22 cellular contexts compared by ENCODE assay signal in genomic region chr2:64930159-64930558, GRCh38.
"Had no signal": no experiment of that assay in that cellular context is flagged by ENCODE, and none has a peak within 500 bp of the region (broad histone marks: within the 10 kb centered on the region; RNA-seq: fewer than 3 reads in every experiment).

No MANE protein-coding gene starts in this region.

- H3K27ac ChIP-seq: dorsolateral prefrontal cortex, foreskin keratinocyte, pancreas, right lobe of liver, testis, upper lobe of right lung had no signal

- H3K4me1 Mint-ChIP-seq: activated CD4-positive, alpha-beta T cell treated with anti-CD3 and anti-CD28 coated beads, Interleukin-2, amount 10 ng/mL, durations not matched to agents 7 days and 5 days; brain had no signal

- FAIRE-seq: colon, islet of Langerhans, pancreas, small intestine had no signal

- ATAC-seq: activated T-cell treated with anti-CD3 and anti-CD28 coated beads, Interleukin-2, amount 50 U/mL, for 4 hours; foreskin keratinocyte; left cardiac atrium; naive thymus-derived CD8-positive, alpha-beta T cell; pancreas; right lobe of liver; upper lobe of right lung had no signal

- H3K27ac Mint-ChIP-seq: activated CD4-positive, alpha-beta T cell treated with anti-CD3 and anti-CD28 coated beads, Interleukin-2, amount 10 ng/mL, durations not matched to agents 7 days and 5 days; activated naive CD4-positive, alpha-beta T cell treated with anti-CD3 and anti-CD28 coated beads for 36 hours; brain had no signal

- H3K27me3 ChIP-seq: dorsolateral prefrontal cortex, foreskin keratinocyte, pancreas, right lobe of liver, testis, upper lobe of right lung had no signal

- H3K9me3 ChIP-seq: pancreas, right lobe of liver, testis, upper lobe of right lung had no signal

- H3K4me3 ChIP-seq: dorsolateral prefrontal cortex, pancreas, right lobe of liver, testis, upper lobe of right lung had no signal

- DNase-seq: activated CD4-positive, alpha-beta T cell treated with anti-CD3 and anti-CD28 coated beads, Interleukin-2, amount 10 ng/mL, durations not matched to agents 7 days and 5 days; activated CD8-positive, alpha-beta memory T cell treated with anti-CD3 and anti-CD28 coated beads, Interleukin-2, amount 50 U/mL, for 4 hours; activated naive CD4-positive, alpha-beta T cell treated with anti-CD3 and anti-CD28 coated beads for 36 hours; activated T-cell treated with anti-CD3 and anti-CD28 coated beads, Interleukin-2, amount 50 U/mL, for 4 hours; caudate nucleus; dorsolateral prefrontal cortex; foreskin keratinocyte; glutamatergic neuron; hippocampal formation; left cardiac atrium; mesendoderm; naive thymus-derived CD8-positive, alpha-beta T cell; pancreas; right lobe of liver; small intestine; stimulated activated CD4-positive, alpha-beta T cell treated with anti-CD3 and anti-CD28 coated beads, Interleukin-4, amount 100 ng/mL, for 1 hour; T1000; testis; upper lobe of right lung had no signal

- H3K36me3 ChIP-seq: pancreas, right lobe of liver, upper lobe of right lung had no signal

- H3K4me1 ChIP-seq: foreskin keratinocyte, pancreas, testis had no signal

- H3K4me3 Mint-ChIP-seq: activated CD4-positive, alpha-beta T cell treated with anti-CD3 and anti-CD28 coated beads, Interleukin-2, amount 10 ng/mL, durations not matched to agents 7 days and 5 days; activated naive CD4-positive, alpha-beta T cell treated with anti-CD3 and anti-CD28 coated beads for 36 hours; activated T-cell treated with anti-CD3 and anti-CD28 coated beads, Interleukin-2, amount 50 U/mL, for 4 hours; brain had no signal
